Comparison of ENCODE assay signal across 15 cellular contexts in the genomic region with DNA sequence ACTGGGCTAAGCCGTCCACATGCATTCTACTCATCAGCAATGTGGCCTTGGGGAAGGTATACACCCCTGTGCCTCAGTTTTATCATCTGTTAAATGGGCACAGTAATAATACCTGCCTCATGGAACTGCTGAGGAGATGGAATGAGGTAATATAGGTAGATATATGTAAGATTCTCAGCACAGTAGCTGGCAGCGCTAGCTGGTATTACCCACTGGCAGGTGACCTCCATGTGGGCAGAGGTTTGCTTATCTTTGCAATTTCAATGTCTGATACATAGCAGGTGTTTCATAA. TPM values are rescaled to one million over a fixed set of nuclear protein-coding genes. Genes with fewer than 3 reads are reported as not detected.
A peak's percentile ranks its signal among the peaks of the same experiment; 100 is the strongest.
DNase-seq lines count a peak whose midpoint lies in the region; ATAC-seq and TF ChIP-seq lines count a peak whose summit lies in the region.
"Had no signal": no experiment of that assay in that cellular context is flagged by ENCODE, and none has a peak within 500 bp of the region (broad histone marks: within the 10 kb centered on the region; RNA-seq: fewer than 3 reads in every experiment).

No MANE protein-coding gene starts in this region.

- H3K27me3 ChIP-seq in right atrium auricular region (no peaks in the 10 kb centered on the region), esophagus muscularis mucosa (no peaks in the 10 kb centered on the region), tibial artery (no peaks in the 10 kb centered on the region)

- intact Hi-C loops in left cardiac atrium (cut with DNase I) (loop anchor here in 1 of 2 donors (10.0 kb wide), 1 partner anchor 50 kb away; no protein-coding TSS in a partner anchor), esophagus muscularis mucosa (cut with DNase I) (no loop called here), tibial artery (cut with DNase I; ENCODE audit: low total_unique reads) (loop anchor here (10.0 kb wide), 1 partner anchor 50 kb away; no protein-coding TSS in a partner anchor)

- ATAC-seq in left cardiac atrium: no peak
- ATAC-seq: Panc1 had no signal

- H3K27ac ChIP-seq in right atrium auricular region: peak overlapping the region; percentile 90 to 94
- H3K27ac ChIP-seq in esophagus muscularis mucosa (replicated peaks in 1 of 4): peak overlapping the region in 3 of 4 donors; percentile 87 to 96 (median 92)
- H3K27ac ChIP-seq in tibial artery: peak overlapping the region; percentile 98 to 99
- H3K27ac ChIP-seq: GM23248 had no signal

- H3K36me3 ChIP-seq in right atrium auricular region (no peaks in the 10 kb centered on the region), esophagus muscularis mucosa (peaks cover 0 to 6% (median 2%) of the 10 kb centered on the region in 4 donors), tibial artery (no peaks in the 10 kb centered on the region)

- peaks cover 0 to 60% of the 10 kb centered on the region in 2 donors for H3K4me1 ChIP-seq in right atrium auricular region
- peaks cover 37 to 80% (median 77%) of the 10 kb centered on the region in 4 donors for H3K4me1 ChIP-seq in esophagus muscularis mucosa
- H3K4me1 ChIP-seq in tibial artery: peaks cover 0 to 71% (median 52%) of the 10 kb centered on the region in 4 donors

- H3K4me3 ChIP-seq in right atrium auricular region (no peak overlapping the region), esophagus muscularis mucosa (no peak overlapping the region), tibial artery (no peak overlapping the region)
- H3K4me3 ChIP-seq: GM23248 had no signal

- DNase-seq in right atrium auricular region (ENCODE audit: low spot score): no peak
- no peak for DNase-seq in left cardiac atrium
- no peak for DNase-seq in esophagus muscularis mucosa (ENCODE audit: extremely low spot score)
- no peak for DNase-seq in tibial artery
- DNase-seq in stimulated activated CD4-positive, alpha-beta T cell treated with anti-CD3 and anti-CD28 coated beads, Interleukin-12 subunit alpha, Interleukin-12 subunit beta, amount 100 ng/mL, for 4 hours: no peak
- DNase-seq in AG08396 (ENCODE audit: low spot score): no peak
- DNase-seq: ACHN; CD8-positive, alpha-beta memory T cell; GF-D8; GM23248; IMR-90; NCI-H187 treated with DMSO at 0.1 percent for 48 hours; NCI-H446; SHP77 treated with DMSO at 0.1 percent for 48 hours had no signal

- TF ChIP-seq CTCF in right atrium auricular region (IDR thresholded peaks at IDR 0.05): no peak
- no peak for TF ChIP-seq CTCF in esophagus muscularis mucosa (IDR thresholded peaks at IDR 0.05)
- no peak for TF ChIP-seq CTCF in tibial artery (IDR thresholded peaks at IDR 0.05)

- H3K9me3 ChIP-seq in right atrium auricular region (no peaks in the 10 kb centered on the region), esophagus muscularis mucosa (no peaks in the 10 kb centered on the region), tibial artery (no peaks in the 10 kb centered on the region)

- TF ChIP-seq POLR2A in esophagus muscularis mucosa (IDR thresholded peaks at IDR 0.05; ENCODE audit: low read depth): no peak

- TF ChIP-seq EP300 in esophagus muscularis mucosa (IDR thresholded peaks at IDR 0.05): no peak

- 96% methylated on average over 2 of the region's 2 CpGs for WGBS in esophagus muscularis mucosa

RNA-seq across cellular contexts. Expression of a gene that starts 1.2 kb away (rescaled TPM):
- 100 to 1,000 TPM; 120 to 207 TPM for total RNA-seq in right atrium auricular region
- total RNA-seq in left cardiac atrium: 100 to 1,000 TPM in 1 of 2 donors, 10 to 100 TPM in 1; 96.3 to 131 TPM
- total RNA-seq in esophagus muscularis mucosa: 100 to 1,000 TPM in 1 of 4 donors, 10 to 100 TPM in 3; 72.7 to 145 (median 82.8) TPM
- total RNA-seq: GM23248, IMR-90 had no signal

RNA-seq across cellular contexts. Expression of a gene that starts 14.2 kb away (rescaled TPM):
- total RNA-seq in right atrium auricular region (10 to 100 TPM; 16.9 to 24.2 TPM), left cardiac atrium (10 to 100 TPM; 35.8 to 43.4 TPM), esophagus muscularis mucosa (10 to 100 TPM; 20.2 to 46.3 (median 37.5) TPM)

RNA-seq across cellular contexts. Expression of a gene that starts 34.7 kb away (rescaled TPM):
- total RNA-seq in right atrium auricular region: 1 to 10 TPM in 1 of 2 donors, under 1 TPM in 1; 0.78 to 1.1 TPM
- 1 to 10 TPM; 1.6 to 2.1 TPM for total RNA-seq in left cardiac atrium
- 1 to 10 TPM in 3 of 4 donors, under 1 TPM in 1; 0.98 to 1.8 (median 1.5) TPM for total RNA-seq in esophagus muscularis mucosa

RNA-seq across cellular contexts. Expression of a gene that starts 36.8 kb away (rescaled TPM):
- total RNA-seq in right atrium auricular region (100 to 1,000 TPM in 1 of 2 donors, 10 to 100 TPM in 1; 19.8 to 180 TPM), left cardiac atrium (100 to 1,000 TPM; 106 to 151 TPM), esophagus muscularis mucosa (100 to 1,000 TPM in 1 of 4 donors, 10 to 100 TPM in 3; 20.7 to 123 (median 41.5) TPM)
